8 cellular contexts compared by ENCODE assay signal in the genomic region with DNA sequence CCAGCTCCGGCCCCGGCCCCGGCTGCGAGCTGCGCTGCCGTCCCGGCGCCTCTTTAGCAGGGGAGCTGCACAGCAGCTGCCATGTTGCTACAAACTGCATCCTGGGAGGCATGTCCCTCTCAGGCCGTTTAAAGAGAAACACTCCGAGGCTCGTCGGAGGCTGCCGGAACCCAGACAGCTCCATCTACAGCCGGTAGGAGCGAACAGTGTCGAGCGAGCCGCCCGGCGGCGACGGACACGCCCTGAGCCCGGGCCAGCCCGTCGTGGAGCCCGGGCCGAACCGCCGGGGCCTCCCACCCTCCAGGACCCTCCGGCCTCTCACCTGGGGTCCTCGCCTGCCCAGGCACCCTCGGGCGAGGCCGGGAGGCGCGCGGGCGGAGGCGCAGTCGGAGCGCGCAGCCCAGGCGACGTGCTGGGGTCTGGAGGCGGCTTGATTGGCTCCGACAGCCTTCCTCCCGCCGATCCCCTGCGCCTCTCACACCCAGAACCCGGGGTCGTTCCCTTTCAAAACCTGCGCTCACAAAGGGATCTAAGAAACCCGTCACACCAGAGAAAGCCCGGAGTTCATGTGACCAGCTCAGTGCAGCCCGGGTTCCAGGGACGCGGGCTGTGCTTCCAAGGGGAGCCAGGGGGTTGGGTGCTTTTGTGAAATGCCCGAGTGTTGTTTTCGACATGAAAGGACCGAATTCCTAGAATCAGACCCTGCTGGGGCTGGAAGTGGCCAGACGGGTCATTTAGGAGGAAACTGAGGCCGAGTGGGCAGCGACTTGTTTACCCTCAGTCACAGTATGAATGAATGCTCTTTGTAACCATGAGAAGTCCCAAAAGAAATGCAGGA.
DNase-seq lines count a peak whose midpoint lies in the region; ATAC-seq and TF ChIP-seq lines count a peak whose summit lies in the region.

Gene ZNF777 (minus strand): TSS at position 570 of the 838 bp plus-strand sequence. CDS start 5,040 bp downstream, outside the sequence.

- peak; percentile 51 for TF ChIP-seq CTCF in AG10803 (conservative IDR thresholded peaks at IDR 0.05; ENCODE audit: low read length)

- DNase-seq in AG10803 (ENCODE audit: low read depth): peak; percentile 88
- peak; percentile 84 for DNase-seq in NCI-H226
- peak; percentile 69 for DNase-seq in activated CD4-positive, alpha-beta T cell treated with anti-CD3 and anti-CD28 coated beads for 24 hours (ENCODE audit: low read depth in 2 of 2)
- peak; percentile 96 for DNase-seq in left kidney (ENCODE audit: low read depth, low spot score)
- peak; percentile 79 to 80 for DNase-seq in stimulated activated CD4-positive, alpha-beta T cell treated with anti-CD3 and anti-CD28 coated beads, Interleukin-2, amount 100 ng/mL, for 24 hours

- peak within 1 kb of the TSS; percentile 39 for H3K27ac ChIP-seq in cingulate gyrus (ENCODE audit: low read depth, low read length)

- peak; percentile 97 for ATAC-seq in GM18873 (IDR thresholded peaks at IDR 0.05; ENCODE audit: low FRiP score, unreplicated experiment)
- peak; percentile 98 for ATAC-seq in HG03135 (IDR thresholded peaks at IDR 0.05; ENCODE audit: unreplicated experiment)

- H3K4me3 ChIP-seq in AG10803 (ENCODE audit: low read length): peak within 1 kb of the TSS; percentile 72

Comparison
In these comparisons a context has a peak if more than half of its experiments do, and no peak if none do; other contexts are left out.
1. Peak in every context shown above with its lines: DNase-seq, ATAC-seq, H3K4me3 ChIP-seq and H3K27ac ChIP-seq.